ENCODE assay signal across 26 cellular contexts in the genomic region with DNA sequence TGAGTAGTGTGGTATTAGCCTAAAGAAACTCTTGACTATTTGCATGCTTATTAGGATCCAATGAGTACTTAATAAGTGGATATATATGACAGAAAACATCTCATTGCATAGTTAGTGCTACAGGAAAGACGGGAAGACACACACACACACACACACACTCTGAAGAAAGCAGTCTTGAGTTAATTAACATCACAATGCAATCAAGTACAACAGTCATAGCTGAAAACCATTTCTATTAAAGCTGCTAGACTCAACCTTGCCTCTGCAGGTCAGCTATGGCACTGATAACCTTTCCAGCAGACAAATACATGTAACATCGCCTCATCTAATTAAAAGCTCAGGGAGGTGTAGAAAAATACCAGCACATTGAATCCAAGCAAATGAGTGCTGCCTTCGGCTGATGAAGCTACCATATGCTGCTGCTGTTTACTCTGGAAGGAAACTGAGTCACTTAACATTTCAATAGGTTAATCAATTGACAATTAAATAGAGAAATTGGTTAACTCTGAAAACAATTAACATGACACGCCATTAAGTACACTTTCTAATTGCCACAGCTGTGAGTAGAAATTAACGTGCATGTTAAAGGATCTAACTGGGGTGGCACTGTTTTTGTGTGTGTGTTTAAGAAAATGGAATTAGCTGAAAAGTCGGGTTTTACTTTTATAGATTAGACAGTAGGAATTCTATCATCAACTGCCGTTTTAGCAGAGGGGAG.
"Had no signal": no experiment of that assay in that cellular context is flagged by ENCODE, and none has a peak within 500 bp of the region (broad histone marks: within the 10 kb centered on the region; RNA-seq: fewer than 3 reads in every experiment).

No MANE protein-coding gene starts in this region.

- H3K27ac ChIP-seq: breast epithelium, SJCRH30, VCaP had no signal

- H3K9me3 ChIP-seq: breast epithelium, SJCRH30, SK-N-SH had no signal

- H3K9ac ChIP-seq: SK-N-SH had no signal

- H3K4me1 ChIP-seq: breast epithelium, SJCRH30 had no signal

- H3K4me3 ChIP-seq: breast epithelium, SJCRH30 had no signal

- DNase-seq: activated CD4-positive, alpha-beta T cell treated with anti-CD3 and anti-CD28 coated beads for 36 hours; activated CD8-positive, alpha-beta memory T cell treated with anti-CD3 and anti-CD28 coated beads, Interleukin-2, amount 50 U/mL, for 48 hours; activated CD8-positive, alpha-beta T cell treated with anti-CD3 and anti-CD28 coated beads, Interleukin-2, amount 10 ng/mL, durations not matched to agents 7 days and 5 days; activated effector memory CD4-positive, alpha-beta T cell treated with Interleukin-2 at 50 U/mL for 16 hours; activated naive CD4-positive, alpha-beta T cell; activated T-cell treated with anti-CD3 and anti-CD28 coated beads, Interleukin-2, amount 50 U/mL, for 1 hour; aorta; caudate nucleus; Kasumi-1; NCI-H1105 treated with DMSO at 0.1 percent for 48 hours; NCI-H1436 treated with DMSO at 0.1 percent for 48 hours; NCI-H187; NCI-H2081; NCI-H2171 treated with DMSO at 0.1 percent for 48 hours; NCI-H226; NCI-H774; NK-92 treated with Interleukin-12 subunit alpha and Interleukin-12 subunit beta, amount 100 ng/mL, for 24 hours; OCI-M1; RPMI8226; SJCRH30; SK-N-SH; T-helper 1 cell had no signal

- ATAC-seq: activated CD4-positive, alpha-beta T cell treated with anti-CD3 and anti-CD28 coated beads for 36 hours; activated CD8-positive, alpha-beta T cell treated with anti-CD3 and anti-CD28 coated beads, Interleukin-2, amount 10 ng/mL, durations not matched to agents 7 days and 5 days; Panc1; Right ventricle myocardium inferior had no signal

- H3K27me3 ChIP-seq: breast epithelium, SJCRH30 had no signal

- H3K36me3 ChIP-seq: breast epithelium, SJCRH30 had no signal
